ENCODE assay signal across 1 cellular context in the genomic region with DNA sequence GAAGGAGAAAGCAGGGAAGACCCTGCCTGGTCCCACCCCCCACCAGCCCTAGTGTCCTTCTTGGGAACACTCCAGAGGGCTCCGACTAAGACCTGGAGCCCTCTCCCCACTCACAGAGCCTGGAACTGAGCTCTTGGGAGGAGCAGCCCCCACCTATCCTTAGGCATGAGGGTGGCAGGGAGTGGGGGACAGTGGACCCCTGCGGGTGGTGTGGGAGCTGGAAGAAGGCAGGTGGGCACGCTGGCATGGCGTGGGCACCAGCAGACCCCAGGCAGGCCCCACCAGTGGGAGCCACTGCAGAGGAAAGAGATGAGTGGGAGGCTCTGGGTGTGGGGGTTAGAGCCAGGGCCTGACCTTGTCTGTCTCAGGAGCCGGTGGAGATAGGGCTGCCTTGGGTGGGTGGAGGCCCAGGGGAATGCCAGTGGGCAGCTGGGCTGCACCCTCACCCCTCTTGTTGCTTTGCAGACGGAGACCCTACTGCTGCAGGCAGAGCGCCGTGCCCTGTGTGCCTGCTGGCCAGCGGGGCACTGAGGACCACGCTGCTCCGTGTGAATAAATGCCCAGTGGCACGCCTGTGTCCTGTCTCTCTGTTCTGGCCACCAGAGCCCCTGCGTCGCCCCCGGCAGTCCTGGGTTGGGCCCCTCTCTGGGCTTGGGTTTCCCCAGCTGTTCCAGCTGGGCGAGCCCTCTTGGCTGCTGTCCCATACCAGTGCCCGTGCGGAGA.
TF ChIP-seq lines count a peak whose summit lies in the region.

No MANE protein-coding gene starts in this region.

TF ChIP-seq in HepG2, 621 proteins besides CTCF, POLR2A, EP300 and RAD21:
- no peak for TF ChIP-seq KDM5B (CRISPR knock-in tag; IDR thresholded peaks at IDR 0.05; ENCODE audit: borderline replicate concordance)
- TF ChIP-seq, protein P1, sequence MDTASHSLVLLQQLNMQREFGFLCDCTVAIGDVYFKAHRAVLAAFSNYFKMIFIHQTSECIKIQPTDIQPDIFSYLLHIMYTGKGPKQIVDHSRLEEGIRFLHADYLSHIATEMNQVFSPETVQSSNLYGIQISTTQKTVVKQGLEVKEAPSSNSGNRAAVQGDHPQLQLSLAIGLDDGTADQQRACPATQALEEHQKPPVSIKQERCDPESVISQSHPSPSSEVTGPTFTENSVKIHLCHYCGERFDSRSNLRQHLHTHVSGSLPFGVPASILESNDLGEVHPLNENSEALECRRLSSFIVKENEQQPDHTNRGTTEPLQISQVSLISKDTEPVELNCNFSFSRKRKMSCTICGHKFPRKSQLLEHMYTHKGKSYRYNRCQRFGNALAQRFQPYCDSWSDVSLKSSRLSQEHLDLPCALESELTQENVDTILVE (CRISPR knock-in tag; IDR thresholded peaks at IDR 0.05) = no peak
- TF ChIP-seq TBX3 (IDR thresholded peaks at IDR 0.05; ENCODE audit: borderline replicate concordance) = no peak
- TF ChIP-seq, protein P2, sequence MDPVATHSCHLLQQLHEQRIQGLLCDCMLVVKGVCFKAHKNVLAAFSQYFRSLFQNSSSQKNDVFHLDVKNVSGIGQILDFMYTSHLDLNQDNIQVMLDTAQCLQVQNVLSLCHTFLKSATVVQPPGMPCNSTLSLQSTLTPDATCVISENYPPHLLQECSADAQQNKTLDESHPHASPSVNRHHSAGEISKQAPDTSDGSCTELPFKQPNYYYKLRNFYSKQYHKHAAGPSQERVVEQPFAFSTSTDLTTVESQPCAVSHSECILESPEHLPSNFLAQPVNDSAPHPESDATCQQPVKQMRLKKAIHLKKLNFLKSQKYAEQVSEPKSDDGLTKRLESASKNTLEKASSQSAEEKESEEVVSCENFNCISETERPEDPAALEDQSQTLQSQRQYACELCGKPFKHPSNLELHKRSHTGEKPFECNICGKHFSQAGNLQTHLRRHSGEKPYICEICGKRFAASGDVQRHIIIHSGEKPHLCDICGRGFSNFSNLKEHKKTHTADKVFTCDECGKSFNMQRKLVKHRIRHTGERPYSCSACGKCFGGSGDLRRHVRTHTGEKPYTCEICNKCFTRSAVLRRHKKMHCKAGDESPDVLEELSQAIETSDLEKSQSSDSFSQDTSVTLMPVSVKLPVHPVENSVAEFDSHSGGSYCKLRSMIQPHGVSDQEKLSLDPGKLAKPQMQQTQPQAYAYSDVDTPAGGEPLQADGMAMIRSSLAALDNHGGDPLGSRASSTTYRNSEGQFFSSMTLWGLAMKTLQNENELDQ (CRISPR knock-in tag; IDR thresholded peaks at IDR 0.05; ENCODE audit: borderline replicate concordance) = no peak
- TF ChIP-seq ZMYM3 (CRISPR knock-in tag; IDR thresholded peaks at IDR 0.05) = no peak
- no peak for TF ChIP-seq SNAPC2 (CRISPR knock-in tag; IDR thresholded peaks at IDR 0.05)
- no peak for TF ChIP-seq ZNF34 (CRISPR knock-in tag; IDR thresholded peaks at IDR 0.05; ENCODE audit: borderline replicate concordance)
- TF ChIP-seq ZNF282 (IDR thresholded peaks at IDR 0.05; ENCODE audit: partially characterized antibody) = no peak
- TF ChIP-seq HNRNPL (IDR thresholded peaks at IDR 0.05; ENCODE audit: low read depth, low read length) = 0 out of 2 replicates have a peak, but pooled peaks have one; percentile 16
TF ChIP-seq in HepG2: peak in this region for 1.
